In the genomic region with DNA sequence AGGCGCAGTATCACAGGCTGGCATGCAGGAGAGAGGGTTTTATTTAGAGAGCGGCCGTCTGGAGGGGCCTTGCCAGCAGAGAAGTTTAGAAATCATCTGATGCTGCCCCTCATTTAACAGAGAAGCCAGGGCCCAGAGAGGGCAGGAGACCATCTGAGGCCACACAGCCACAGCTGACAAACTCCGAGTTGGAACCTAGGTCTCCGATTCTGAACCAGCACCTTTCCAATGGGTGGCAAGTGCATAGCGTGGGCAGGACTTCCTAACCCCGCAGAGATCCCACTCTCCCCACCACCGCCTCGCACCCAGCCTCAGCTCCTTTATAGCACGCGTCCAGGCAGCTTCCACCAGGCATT, we compare ENCODE assay signal across 20 cellular contexts.
A peak's percentile ranks its signal among the peaks of the same experiment; 100 is the strongest.
DNase-seq lines count a peak whose midpoint lies in the region; ATAC-seq and TF ChIP-seq lines count a peak whose summit lies in the region.
"Had no signal": no experiment of that assay in that cellular context is flagged by ENCODE, and none has a peak within 500 bp of the region (broad histone marks: within the 10 kb centered on the region; RNA-seq: fewer than 3 reads in every experiment).

No MANE protein-coding gene starts in this region.

- no peaks in the 10 kb centered on the region for H3K79me2 ChIP-seq in GM23338 (replicated peaks; ENCODE audit: insufficient read depth)

- H3K27me3 Mint-ChIP-seq in GM23338 (ENCODE audit: insufficient read depth, low read depth, poor library complexity) (peaks cover 25% of the 10 kb centered on the region), type B pancreatic cell (peaks cover 3% of the 10 kb centered on the region)

- H3K4me1 Mint-ChIP-seq in GM23338 = peaks cover 36% of the 10 kb centered on the region
- peaks cover 15% of the 10 kb centered on the region for H3K4me1 Mint-ChIP-seq in type B pancreatic cell (ENCODE audit: unreplicated experiment)
- H3K4me1 Mint-ChIP-seq: B cell, IgD-negative memory B cell had no signal

- H2AK5ac ChIP-seq in neuronal stem cell (ENCODE audit: low read depth, low read length) = peak overlapping the region; percentile 27

- no peak overlapping the region for H2BK5ac ChIP-seq in neuronal stem cell (ENCODE audit: low read length)

- no peak overlapping the region for H3K4ac ChIP-seq in neuronal stem cell (ENCODE audit: low read length)

- TF ChIP-seq CTCF in GM23338 (conservative IDR thresholded peaks at IDR 0.05; ENCODE audit: low read depth in 2 of 2) (no peak), HL-60 (IDR thresholded peaks at IDR 0.05; ENCODE audit: insufficient read depth, low read length) (no peak), type B pancreatic cell (conservative IDR thresholded peaks at IDR 0.05) (no peak)

- ATAC-seq in GM23338 (no peak), GM18870 (IDR thresholded peaks at IDR 0.05; ENCODE audit: unreplicated experiment) (no peak)
- ATAC-seq: CD8-positive, alpha-beta T cell; GM12878 had no signal

- H4K91ac ChIP-seq in neuronal stem cell (ENCODE audit: low read depth, low read length, poor library complexity) = peak overlapping the region; percentile 7

- H3K79me1 ChIP-seq in neuronal stem cell (ENCODE audit: low read depth, low read length) = no peaks in the 10 kb centered on the region

- no peak overlapping the region for H3K18ac ChIP-seq in neuronal stem cell (ENCODE audit: low read length)

- H3K9ac ChIP-seq in SK-N-MC (ENCODE audit: insufficient read length) (no peak overlapping the region), neuronal stem cell (ENCODE audit: low read depth, low read length, poor library complexity) (no peak overlapping the region)
- H3K9ac ChIP-seq: BLaER1 treated with 17β-estradiol and CSF1 and Interleukin-3, amounts not matched to agents 10 nM and 100 nM; GM23248; KMS-11 had no signal

- H3F3A ChIP-seq in GM23338 (replicated peaks; ENCODE audit: low read depth) = 0 out of 2 replicates have a peak, but pooled peaks cover 6% of the 10 kb centered on the region

- no peak overlapping the region for H2BK15ac ChIP-seq in neuronal stem cell (ENCODE audit: low read length)

- no peaks in the 10 kb centered on the region for H3K9me2 ChIP-seq in GM23338 (ENCODE audit: insufficient read depth)

- no peak overlapping the region for H3K27ac ChIP-seq in GM23338 (ENCODE audit: low read depth)
- H3K27ac ChIP-seq in HL-60 (replicated peaks) = peak overlapping the region; percentile 91
- H3K27ac ChIP-seq in SK-N-MC = no peak overlapping the region
- H3K27ac ChIP-seq in neuronal stem cell (replicated peaks; ENCODE audit: low read length) = no peak overlapping the region
- H3K27ac ChIP-seq: BLaER1 treated with 17β-estradiol and CSF1 and Interleukin-3, amounts not matched to agents 10 nM and 100 nM; GM23248; KMS-11 had no signal

- H4K8ac ChIP-seq in neuronal stem cell (ENCODE audit: low read depth, low read length) = no peak overlapping the region

- H4K20me1 ChIP-seq in GM23338 (replicated peaks; ENCODE audit: insufficient read depth) = no peaks in the 10 kb centered on the region

- no peak overlapping the region; the same call in 1 of the 2 replicates for H3K27ac Mint-ChIP-seq in GM23338
- H3K27ac Mint-ChIP-seq in type B pancreatic cell = no peak overlapping the region
- H3K27ac Mint-ChIP-seq: B cell; CD8-positive, alpha-beta T cell; IgD-negative memory B cell had no signal

- no peak overlapping the region for H2BK120ac ChIP-seq in neuronal stem cell (ENCODE audit: low read depth, low read length)

- no peak overlapping the region for H2BK12ac ChIP-seq in neuronal stem cell (ENCODE audit: low read length)

- H3K14ac ChIP-seq in neuronal stem cell (ENCODE audit: low read length) = no peak overlapping the region

- H3K4me3 Mint-ChIP-seq in GM23338 (no peak overlapping the region), type B pancreatic cell (no peak overlapping the region)
- H3K4me3 Mint-ChIP-seq: B cell; CD8-positive, alpha-beta T cell; H9; IgD-negative memory B cell had no signal

- no peaks in the 10 kb centered on the region for H3K9me3 ChIP-seq in SK-N-MC (ENCODE audit: low read depth, low read length)
- no peaks in the 10 kb centered on the region for H3K9me3 ChIP-seq in neuronal stem cell (replicated peaks in 1 of 2; ENCODE audit: control insufficient read depth in 2 of 2, insufficient read depth in 1 of 2, low read depth in 1 of 2, low read length in 2 of 2)
- H3K9me3 ChIP-seq: BLaER1 treated with 17β-estradiol and CSF1 and Interleukin-3, amounts not matched to agents 10 nM and 100 nM had no signal

- H3K4me2 ChIP-seq in GM23338 (no peak overlapping the region), neuronal stem cell (ENCODE audit: insufficient read depth, low read length, poor library complexity, severe bottlenecking) (no peak overlapping the region)
- H3K4me2 ChIP-seq: KMS-11 had no signal

- no CpG with 5 or more reads among the region's 11 CpGs for whole genome bisulfite sequencing in neuronal stem cell (ENCODE audit: extremely low coverage in 2 of 2, insufficient read length in 2 of 2, insufficient replicate concordance in 1 of 2), 2 donors

- no peaks in the 10 kb centered on the region for H3K27me3 ChIP-seq in GM23338 (ENCODE audit: insufficient read depth)
- H3K27me3 ChIP-seq in HL-60 (ENCODE audit: insufficient read depth, poor library complexity, severe bottlenecking) = no peaks in the 10 kb centered on the region
- peaks cover 0 to 50% (median 0%) of the 10 kb centered on the region in 3 experiments for H3K27me3 ChIP-seq in neuronal stem cell (ENCODE audit: control insufficient read depth in 3 of 3, insufficient read depth in 3 of 3, low read depth in 1 of 3, low read length in 3 of 3)
- H3K27me3 ChIP-seq: BLaER1 treated with 17β-estradiol and CSF1 and Interleukin-3, amounts not matched to agents 10 nM and 100 nM had no signal

- H3K9me3 Mint-ChIP-seq in GM23338 (no peaks in the 10 kb centered on the region; the same call in 2 of the 3 replicates), type B pancreatic cell (no peaks in the 10 kb centered on the region)
- H3K9me3 Mint-ChIP-seq: CD8-positive, alpha-beta T cell; H9; IgD-negative memory B cell had no signal

- DNase-seq in GM23338 (ENCODE audit: low spot score) = no peak
- DNase-seq in HL-60 (ENCODE audit: low read depth in 1 of 2, low spot score in 1 of 2) = no peak
- no peak for DNase-seq in SK-N-MC (ENCODE audit: low read depth, low spot score)
- no peak for DNase-seq in neuronal stem cell (ENCODE audit: low spot score)
- no peak for DNase-seq in type B pancreatic cell (ENCODE audit: extremely low spot score, unreplicated experiment)
- DNase-seq in SK-N-DZ (ENCODE audit: low spot score) = no peak
- DNase-seq in NCI-H128 (lab: John Stamatoyannopoulos, UW; ENCODE audit: unreplicated experiment) = no peak
- DNase-seq: CD8-positive, alpha-beta T cell; DMS 273 treated with DMSO at 0.1 percent for 48 hours; DMS53; DND-41; EL had no signal

- H2AFZ ChIP-seq in GM23338 (peak overlapping the region; percentile 84; the same call in 1 of the 2 replicates), neuronal stem cell (ENCODE audit: low read length) (no peak overlapping the region)
- H2AFZ ChIP-seq: GM23248 had no signal

- H3K36me3 ChIP-seq in GM23338 (ENCODE audit: insufficient read depth) = no peaks in the 10 kb centered on the region
- H3K36me3 ChIP-seq in SK-N-MC (ENCODE audit: insufficient read depth, low read length) = no peaks in the 10 kb centered on the region
- H3K36me3 ChIP-seq in neuronal stem cell (replicated peaks in 1 of 2; ENCODE audit: control insufficient read depth in 2 of 2, insufficient read depth in 2 of 2, low read length in 2 of 2) = no peaks in the 10 kb centered on the region
- H3K36me3 ChIP-seq: BLaER1 treated with 17β-estradiol and CSF1 and Interleukin-3, amounts not matched to agents 10 nM and 100 nM had no signal

- no peak overlapping the region for H3K23ac ChIP-seq in neuronal stem cell (ENCODE audit: low read depth, low read length, poor library complexity)

- H3K36me3 Mint-ChIP-seq in GM23338 (ENCODE audit: low read depth) (no peaks in the 10 kb centered on the region; the same call in 2 of the 3 replicates), type B pancreatic cell (no peaks in the 10 kb centered on the region)
- H3K36me3 Mint-ChIP-seq: CD8-positive, alpha-beta T cell had no signal

- H3K4me1 ChIP-seq in GM23338 (ENCODE audit: insufficient read depth) (peaks cover 16% of the 10 kb centered on the region; the same call in 1 of the 2 replicates), neuronal stem cell (ENCODE audit: control insufficient read depth in 2 of 2, insufficient read depth in 1 of 2, low read depth in 1 of 2, low read length in 2 of 2) (peaks cover 0 to 10% of the 10 kb centered on the region in 2 donors)

- no peak overlapping the region for H3K4me3 ChIP-seq in GM23338
- no peak overlapping the region for H3K4me3 ChIP-seq in HL-60 (replicated peaks; ENCODE audit: insufficient read depth, low read length)
- H3K4me3 ChIP-seq in SK-N-MC = peak overlapping the region; percentile 54; the same call in 1 of the 2 replicates
- H3K4me3 ChIP-seq in neuronal stem cell (ENCODE audit: low read length in 2 of 2) = no peak overlapping the region
- H3K4me3 ChIP-seq: BLaER1 treated with 17β-estradiol and CSF1 and Interleukin-3, amounts not matched to agents 10 nM and 100 nM; GM12878; GM23248 had no signal

TF ChIP-seq in GM23338, 12 proteins besides CTCF, POLR2A, EP300 and RAD21 (continues in another document):
- TF ChIP-seq, protein P1, sequence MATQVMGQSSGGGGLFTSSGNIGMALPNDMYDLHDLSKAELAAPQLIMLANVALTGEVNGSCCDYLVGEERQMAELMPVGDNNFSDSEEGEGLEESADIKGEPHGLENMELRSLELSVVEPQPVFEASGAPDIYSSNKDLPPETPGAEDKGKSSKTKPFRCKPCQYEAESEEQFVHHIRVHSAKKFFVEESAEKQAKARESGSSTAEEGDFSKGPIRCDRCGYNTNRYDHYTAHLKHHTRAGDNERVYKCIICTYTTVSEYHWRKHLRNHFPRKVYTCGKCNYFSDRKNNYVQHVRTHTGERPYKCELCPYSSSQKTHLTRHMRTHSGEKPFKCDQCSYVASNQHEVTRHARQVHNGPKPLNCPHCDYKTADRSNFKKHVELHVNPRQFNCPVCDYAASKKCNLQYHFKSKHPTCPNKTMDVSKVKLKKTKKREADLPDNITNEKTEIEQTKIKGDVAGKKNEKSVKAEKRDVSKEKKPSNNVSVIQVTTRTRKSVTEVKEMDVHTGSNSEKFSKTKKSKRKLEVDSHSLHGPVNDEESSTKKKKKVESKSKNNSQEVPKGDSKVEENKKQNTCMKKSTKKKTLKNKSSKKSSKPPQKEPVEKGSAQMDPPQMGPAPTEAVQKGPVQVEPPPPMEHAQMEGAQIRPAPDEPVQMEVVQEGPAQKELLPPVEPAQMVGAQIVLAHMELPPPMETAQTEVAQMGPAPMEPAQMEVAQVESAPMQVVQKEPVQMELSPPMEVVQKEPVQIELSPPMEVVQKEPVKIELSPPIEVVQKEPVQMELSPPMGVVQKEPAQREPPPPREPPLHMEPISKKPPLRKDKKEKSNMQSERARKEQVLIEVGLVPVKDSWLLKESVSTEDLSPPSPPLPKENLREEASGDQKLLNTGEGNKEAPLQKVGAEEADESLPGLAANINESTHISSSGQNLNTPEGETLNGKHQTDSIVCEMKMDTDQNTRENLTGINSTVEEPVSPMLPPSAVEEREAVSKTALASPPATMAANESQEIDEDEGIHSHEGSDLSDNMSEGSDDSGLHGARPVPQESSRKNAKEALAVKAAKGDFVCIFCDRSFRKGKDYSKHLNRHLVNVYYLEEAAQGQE (IDR thresholded peaks at IDR 0.05; ENCODE audit: unreplicated experiment) = no peak
- no peak for TF ChIP-seq NANOG (IDR thresholded peaks at IDR 0.05; ENCODE audit: borderline replicate concordance)
- TF ChIP-seq ZNF114 (CRISPR knock-in tag; IDR thresholded peaks at IDR 0.05) = no peak
